8 cellular contexts compared by ENCODE assay signal in the genomic region with DNA sequence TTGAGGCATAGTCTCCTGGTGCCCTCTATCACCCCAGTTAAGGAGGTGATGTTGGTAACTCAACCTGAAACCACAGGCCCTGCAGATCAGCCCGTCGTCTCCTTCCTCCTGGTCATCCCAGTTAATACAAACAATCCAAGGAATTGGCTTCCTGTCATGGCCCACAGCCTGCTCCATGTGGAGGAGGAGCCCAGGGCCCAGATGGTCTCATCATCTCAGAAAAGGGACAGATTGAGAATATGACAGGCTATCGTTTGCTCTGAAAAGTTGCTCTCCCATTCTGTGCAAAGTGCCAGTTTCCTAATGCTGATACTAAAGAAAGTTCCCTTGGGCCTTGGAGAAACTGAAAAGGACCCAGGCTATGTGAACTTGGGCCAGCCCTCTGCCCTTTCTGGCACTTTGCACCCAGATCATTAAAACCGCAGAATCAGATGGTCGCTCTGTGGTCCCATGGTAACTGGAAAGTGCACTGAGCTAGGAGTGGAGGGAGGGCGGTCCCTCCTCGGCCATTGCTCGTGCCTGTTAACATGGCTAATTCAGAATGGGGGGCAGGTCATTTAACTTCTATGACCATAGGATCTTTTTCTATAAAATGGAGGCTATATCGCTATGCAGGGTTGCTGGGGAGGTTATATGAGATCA. TPM values are rescaled to one million over a fixed set of nuclear protein-coding genes. Genes with fewer than 3 reads are reported as not detected.
DNase-seq lines count a peak whose midpoint lies in the region; ATAC-seq, FAIRE-seq and TF ChIP-seq lines count a peak whose summit lies in the region.

No MANE protein-coding gene starts in this region.

- H3K4me2 ChIP-seq in IMR-90 (ENCODE audit: low read depth, low read length) = peak overlapping the region; percentile 30

- H4K8ac ChIP-seq in IMR-90 (ENCODE audit: low read depth in 2 of 2, low read length in 2 of 2) = peak overlapping the region; percentile 96 to 97

- H3K4me3 ChIP-seq in AG04450 (ENCODE audit: low read depth, low read length) (no peak overlapping the region), IMR-90 (ENCODE audit: insufficient read depth, low read depth, low read length) (no peak overlapping the region), dorsolateral prefrontal cortex (no peak overlapping the region)

- peak overlapping the region in 8 of 10 donors; percentile 20 to 70 (median 48) for H3K4me3 Mint-ChIP-seq in naive thymus-derived CD8-positive, alpha-beta T cell

- DNase-seq in AG04450 (ENCODE audit: low read depth, low spot score) (no peak), IMR-90 (peak; percentile 66), dorsolateral prefrontal cortex (peak in 1 of 10 donors; percentile 81), posterior cingulate gyrus (no peak), kidney tubule cell (ENCODE audit: low spot score) (no peak), D721Med (ENCODE audit: insufficient read length, low spot score) (no peak)
- DNase-seq in naive thymus-derived CD8-positive, alpha-beta T cell = no peak

- peak overlapping the region; percentile 95 for H2AK9ac ChIP-seq in IMR-90 (replicated peaks; ENCODE audit: low read depth, low read length, poor library complexity)

- H4K91ac ChIP-seq in IMR-90 (ENCODE audit: insufficient read depth, low read depth, low read length) = peak overlapping the region; percentile 99

- H4K20me1 ChIP-seq in IMR-90 (ENCODE audit: insufficient read depth, low read length) = no peaks in the 10 kb centered on the region

- peaks cover 46% of the 10 kb centered on the region for H3K4me1 ChIP-seq in IMR-90 (ENCODE audit: control insufficient read depth, insufficient read depth, low read length)

- H2BK5ac ChIP-seq in IMR-90 (ENCODE audit: low read depth, low read length, poor library complexity, severe bottlenecking) = peak overlapping the region; percentile 98

- H2BK120ac ChIP-seq in IMR-90 (ENCODE audit: low read depth, low read length) = peak overlapping the region; percentile 99

- WGBS in IMR-90 (ENCODE audit: extremely low coverage in 2 of 2, insufficient read length in 1 of 2), 2 experiments = 17% methylated on average over 1 of the region's 9 CpGs; no CpG with 5 or more reads in 1 of the 2 experiments

- no peaks in the 10 kb centered on the region for H3K27me3 ChIP-seq in AG04450 (ENCODE audit: control insufficient read depth, insufficient read depth, low read length)
- no peaks in the 10 kb centered on the region for H3K27me3 ChIP-seq in IMR-90 (ENCODE audit: control insufficient read depth, insufficient read depth, low read length)
- no peaks in the 10 kb centered on the region for H3K27me3 ChIP-seq in dorsolateral prefrontal cortex

- no peak for TF ChIP-seq RAD21 in IMR-90 (IDR thresholded peaks at IDR 0.05; ENCODE audit: low read length)

- FAIRE-seq in D721Med (lab: Jason Lieb, UNC) = no peak

- peaks cover 36 to 60% (median 56%) of the 10 kb centered on the region in 4 donors for H3K4me1 Mint-ChIP-seq in naive thymus-derived CD8-positive, alpha-beta T cell

- H3K27me3 Mint-ChIP-seq in naive thymus-derived CD8-positive, alpha-beta T cell = no peaks in the 10 kb centered on the region

- peak overlapping the region; percentile 65 for H3K18ac ChIP-seq in IMR-90 (ENCODE audit: low read depth, low read length)

- in situ Hi-C loops in IMR-90 (cut with MboI; ENCODE audit: low sequenced_read_pairs) = no loop called here

- no peak for TF ChIP-seq POLR2A in IMR-90 (IDR thresholded peaks at IDR 0.05; ENCODE audit: low read depth, low read length)

- H3K23ac ChIP-seq in IMR-90 (ENCODE audit: low read depth, low read length) = peak overlapping the region; percentile 86

- peak overlapping the region; percentile 98 for H2BK20ac ChIP-seq in IMR-90 (ENCODE audit: low read depth, low read length)

- intact Hi-C loops in IMR-90 (cut with micrococcal nuclease) (loop anchor here (1.0 kb wide), 1 partner anchor 118 kb away; no protein-coding TSS in a partner anchor), dorsolateral prefrontal cortex (cut with DNase I) (loop anchor here in 1 of 2 donors (5.0 kb wide), 1 partner anchor 34 kb away; no protein-coding TSS in a partner anchor), posterior cingulate gyrus (cut with DNase I) (no loop called here)

- dilution Hi-C loops in IMR-90 (cut with HindIII; ENCODE audit: low sequenced_read_pairs, unreplicated experiment) = no loop called here

- peak overlapping the region; percentile 99 for H2AK5ac ChIP-seq in IMR-90 (ENCODE audit: low read depth, low read length)

- ATAC-seq in IMR-90 (ENCODE audit: low read depth) (peak; percentile 7), GM18870 (IDR thresholded peaks at IDR 0.05; ENCODE audit: unreplicated experiment) (no peak)
- ATAC-seq in naive thymus-derived CD8-positive, alpha-beta T cell = no peak

- H3K27ac ChIP-seq in AG04450 (ENCODE audit: low read depth, low read length) (peak overlapping the region; percentile 97), IMR-90 (ENCODE audit: insufficient read depth, low read length) (peak overlapping the region; percentile 93), dorsolateral prefrontal cortex (peak overlapping the region in 55 of 59 donors; percentile 21 to 95 (median 77))

- peak overlapping the region; percentile 91 for H3K56ac ChIP-seq in IMR-90 (ENCODE audit: extremely low read depth, insufficient read depth, low read length)

- H3K79me1 ChIP-seq in IMR-90 (ENCODE audit: low read depth in 1 of 2, low read length in 2 of 2) = peaks cover 0 to 36% of the 10 kb centered on the region in 2 experiments; a peak in 2 of 4 replicates

- POLR2A ChIA-PET in AG04450 (lab: Yijun Ruan, JAX) = interaction anchor here (0.6 to 0.7 kb wide), 2 partner anchors 79 to 119 kb away, joined by 3 to 4 read pairs; no protein-coding TSS in a partner anchor
- POLR2A ChIA-PET in IMR-90 (lab: Charles Lee; ENCODE audit: unreplicated experiment) = no interaction called here
- POLR2A ChIA-PET in naive thymus-derived CD8-positive, alpha-beta T cell (lab: Charles Lee) = interaction anchor here (0.8 kb wide), 1 partner anchor 13 kb away, joined by 3 read pairs; no protein-coding TSS in a partner anchor

- no peaks in the 10 kb centered on the region for H3K36me3 Mint-ChIP-seq in naive thymus-derived CD8-positive, alpha-beta T cell

- no peak for TF ChIP-seq CTCF in AG04450 (IDR thresholded peaks at IDR 0.05; ENCODE audit: low read depth, low read length)
- no peak for TF ChIP-seq CTCF in IMR-90 (conservative IDR thresholded peaks at IDR 0.05; ENCODE audit: low read depth, low read length)
- TF ChIP-seq CTCF in dorsolateral prefrontal cortex (IDR thresholded peaks at IDR 0.05 in 54 of 56, conservative IDR thresholded peaks at IDR 0.05 in 2 of 56; ENCODE audit: low read depth in 1 of 56, partially characterized antibody in 56 of 56) = no peak
- no peak for TF ChIP-seq CTCF in D721Med (IDR thresholded peaks at IDR 0.05; ENCODE audit: insufficient read depth, missing control alignments)

- BruUV-seq in IMR-90 (replicated peaks; lab: Mats Ljungman, UMichigan) = no TSS peak

- peak overlapping the region; percentile 99 for H3K14ac ChIP-seq in IMR-90 (replicated peaks; ENCODE audit: low read depth, low read length)

- H4K5ac ChIP-seq in IMR-90 (ENCODE audit: low read depth, low read length) = peak overlapping the region; percentile 95

- no peaks in the 10 kb centered on the region for H3K36me3 ChIP-seq in IMR-90 (ENCODE audit: control insufficient read depth, insufficient read depth, low read length)

- peak overlapping the region; percentile 10 for H3K9ac ChIP-seq in IMR-90 (ENCODE audit: low read depth, low read length)

- peaks cover 26% of the 10 kb centered on the region for H3K9me1 ChIP-seq in IMR-90 (ENCODE audit: insufficient read depth, low read length)

- H3K9me3 Mint-ChIP-seq in naive thymus-derived CD8-positive, alpha-beta T cell = no peaks in the 10 kb centered on the region

- H3K4ac ChIP-seq in IMR-90 (ENCODE audit: low read depth, low read length) = peak overlapping the region; percentile 100

- H3K27ac Mint-ChIP-seq in naive thymus-derived CD8-positive, alpha-beta T cell = peak overlapping the region in 9 of 10 donors; percentile 18 to 91 (median 72)

- H2BK15ac ChIP-seq in IMR-90 (ENCODE audit: low read depth, low read length) = peak overlapping the region; percentile 79

- peak overlapping the region; percentile 85 for H2AFZ ChIP-seq in IMR-90 (replicated peaks; ENCODE audit: low read length, poor library complexity)

- H3K9me3 ChIP-seq in AG04450 (ENCODE audit: control insufficient read depth, insufficient read depth, low read length) (no peaks in the 10 kb centered on the region; the same call in 1 of the 2 replicates), IMR-90 (ENCODE audit: control insufficient read depth, insufficient read depth, low read length) (no peaks in the 10 kb centered on the region)

- CTCF ChIA-PET in AG04450 (lab: Charles Lee) = interaction anchor here (1.0 to 13.6 kb wide), 4 partner anchors 37 to 84 kb away, joined by 3 to 153 read pairs (median 4); no protein-coding TSS in a partner anchor
- CTCF ChIA-PET in IMR-90 (lab: Yijun Ruan, JAX) = no interaction called here

RNA-seq across cellular contexts. Expression of a gene that starts 0.7 kb away (rescaled TPM):
- polyA plus RNA-seq in AG04450 (2011; rRNA removed) = 0.17 and 0.27 TPM in 2 replicates
- polyA minus RNA-seq in AG04450 (2011; rRNA and poly(A)+ RNA removed) = 0.35 and 0.41 TPM in 2 replicates
- 0.18 and 0.28 TPM in 2 replicates for total RNA-seq in IMR-90 (2012; rRNA removed)
- 0.24 and 0.32 TPM in 2 replicates for polyA plus RNA-seq in IMR-90 (2012; rRNA removed)
- 0.23 TPM in 2 replicates for polyA plus RNA-seq in IMR-90 (2012; cell fraction: cytosol; rRNA removed)
- 0.59 and 0.69 TPM in 2 replicates for polyA plus RNA-seq in IMR-90 (2012; cell fraction: nucleus; rRNA removed; ENCODE audit: low replicate concordance)
- total RNA-seq in dorsolateral prefrontal cortex = 10 to 100 TPM in 5 of 120 experiments, 1 to 10 TPM in 115; 1.5 to 13.9 (median 4.7) TPM
- total RNA-seq in naive thymus-derived CD8-positive, alpha-beta T cell = not detected
- polyA plus RNA-seq in naive thymus-derived CD8-positive, alpha-beta T cell = not detected

RNA-seq across cellular contexts. Expression of a gene that starts 2.6 kb away (rescaled TPM):
- 2.7 and 3.0 TPM in 2 replicates for polyA plus RNA-seq in AG04450 (2011; rRNA removed)
- polyA minus RNA-seq in AG04450 (2011; rRNA and poly(A)+ RNA removed) = 1.3 and 2.8 TPM in 2 replicates
- 1.1 and 1.7 TPM in 2 replicates for total RNA-seq in IMR-90 (2012; rRNA removed)
- polyA plus RNA-seq in IMR-90 (2012; rRNA removed) = 3.9 and 4.4 TPM in 2 replicates
- polyA plus RNA-seq in IMR-90 (2012; cell fraction: cytosol; rRNA removed) = 3.5 and 3.6 TPM in 2 replicates
- polyA plus RNA-seq in IMR-90 (2012; cell fraction: nucleus; rRNA removed; ENCODE audit: low replicate concordance) = 1.0 and 1.6 TPM in 2 replicates
- 10 to 100 TPM in 3 of 120 experiments, 1 to 10 TPM in 115, under 1 TPM in 2; 0.75 to 11.9 (median 3.8) TPM for total RNA-seq in dorsolateral prefrontal cortex
- total RNA-seq in naive thymus-derived CD8-positive, alpha-beta T cell = not detected
- polyA plus RNA-seq in naive thymus-derived CD8-positive, alpha-beta T cell = not detected

RNA-seq across cellular contexts. Expression of a gene that starts 38.4 kb away (rescaled TPM):
- not detected in 2 replicates for polyA plus RNA-seq in AG04450 (2011; rRNA removed)
- polyA minus RNA-seq in AG04450 (2011; rRNA and poly(A)+ RNA removed) = not detected in 2 replicates
- total RNA-seq in IMR-90 (2012; rRNA removed) = not detected in 2 replicates
- polyA plus RNA-seq in IMR-90 (2012; rRNA removed) = not detected in 2 replicates
- not detected in 2 replicates for polyA plus RNA-seq in IMR-90 (2012; cell fraction: cytosol; rRNA removed)
- not detected in 2 replicates for polyA plus RNA-seq in IMR-90 (2012; cell fraction: nucleus; rRNA removed; ENCODE audit: low replicate concordance)
- total RNA-seq in dorsolateral prefrontal cortex = not detected
- not detected for total RNA-seq in naive thymus-derived CD8-positive, alpha-beta T cell
- not detected for polyA plus RNA-seq in naive thymus-derived CD8-positive, alpha-beta T cell

RNA-seq across cellular contexts. Expression of a gene that starts 49.3 kb away (rescaled TPM):
- polyA plus RNA-seq in AG04450 (2011; rRNA removed) (0.46 and 1.1 TPM in 2 replicates), IMR-90 (2012; rRNA removed) (0.20 and 0.46 TPM in 2 replicates)
- polyA minus RNA-seq in AG04450 (2011; rRNA and poly(A)+ RNA removed) = 1.1 and 3.0 TPM in 2 replicates
- total RNA-seq in IMR-90 (2012; rRNA removed) (0.56 and 0.90 TPM in 2 replicates), dorsolateral prefrontal cortex (under 1 TPM in 7 of 120 experiments, not detected in 113; 0.44 to 0.88 (median 0.59) TPM)
- polyA plus RNA-seq in IMR-90 (2012; cell fraction: cytosol; rRNA removed) = 0.32 TPM in 2 replicates
- 0.72 and 1.7 TPM in 2 replicates for polyA plus RNA-seq in IMR-90 (2012; cell fraction: nucleus; rRNA removed; ENCODE audit: low replicate concordance)
- not detected for total RNA-seq in naive thymus-derived CD8-positive, alpha-beta T cell
- not detected for polyA plus RNA-seq in naive thymus-derived CD8-positive, alpha-beta T cell
